ENCODE assay signal across 8 cellular contexts in the genomic region with DNA sequence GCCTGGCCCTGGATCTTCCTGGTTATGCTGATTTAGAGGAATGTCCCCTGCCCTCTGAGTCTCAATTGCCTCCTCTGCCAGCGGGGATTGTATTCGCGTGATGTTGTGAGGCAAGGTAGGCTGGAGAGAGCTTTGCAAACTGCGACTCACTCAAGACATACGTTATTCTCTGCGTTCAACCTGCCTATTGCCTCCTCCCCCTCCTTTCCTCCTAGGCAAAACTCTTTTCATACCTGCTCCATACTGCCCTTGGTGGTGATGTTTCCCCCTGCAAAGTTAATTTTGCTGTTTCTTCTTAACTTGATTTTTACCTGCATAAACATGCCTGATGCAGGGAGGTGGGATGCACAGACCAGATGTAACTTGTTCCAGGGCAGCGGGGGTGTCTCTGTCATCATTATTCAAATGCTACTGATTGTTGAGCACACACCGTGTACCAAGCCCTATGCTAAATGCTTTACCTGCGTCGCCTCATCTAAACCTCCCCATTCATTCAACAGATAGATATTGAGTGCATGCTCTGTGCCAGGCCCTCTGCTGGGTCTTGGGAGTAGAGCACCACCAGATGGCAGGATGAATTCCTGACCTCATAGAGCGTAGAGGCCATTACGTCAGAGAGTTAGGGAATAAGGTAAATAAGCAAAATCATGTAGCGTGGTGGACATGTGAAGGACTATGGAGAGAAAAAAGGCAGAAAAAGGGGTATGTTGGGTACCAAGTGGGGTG. TPM values are rescaled to one million over a fixed set of nuclear protein-coding genes. Genes with fewer than 3 reads are reported as not detected.
DNase-seq lines count a peak whose midpoint lies in the region; ATAC-seq and TF ChIP-seq lines count a peak whose summit lies in the region.

No MANE protein-coding gene starts in this region.

- H3K9me3 ChIP-seq in colonic mucosa (no peaks in the 10 kb centered on the region), osteoblast (ENCODE audit: low read depth, low read length) (no peaks in the 10 kb centered on the region)

- no peak overlapping the region for H3K4me3 ChIP-seq in colonic mucosa
- no peak overlapping the region for H3K4me3 ChIP-seq in osteoblast (ENCODE audit: insufficient read depth, low read length)

- no peaks in the 10 kb centered on the region for H3K79me2 ChIP-seq in osteoblast (ENCODE audit: insufficient read depth, low read length)

- no peak overlapping the region for H3K4me2 ChIP-seq in osteoblast (ENCODE audit: insufficient read depth, low read length)

- H3K4me1 ChIP-seq in colonic mucosa = no peaks in the 10 kb centered on the region
- no peaks in the 10 kb centered on the region for H3K4me1 ChIP-seq in osteoblast (ENCODE audit: insufficient read depth, low read length)

- intact Hi-C loops in colonic mucosa (cut with DNase I) = no loop called here

- peak; percentile 0 for DNase-seq in NCI-H1105 treated with DMSO at 0.1 percent for 48 hours (lab: John Stamatoyannopoulos, UW)
- DNase-seq in NCI-H1105 (lab: John Stamatoyannopoulos, UW) = no peak
- DNase-seq in NCI-H146 treated with DMSO at 0.1 percent for 48 hours (lab: John Stamatoyannopoulos, UW; ENCODE audit: unreplicated experiment) = peak; percentile 1
- peak; percentile 38 for DNase-seq in colonic mucosa
- no peak for DNase-seq in osteoblast (ENCODE audit: insufficient read length, low spot score, missing footprints)
- DNase-seq in pons (ENCODE audit: low spot score) = no peak

- ATAC-seq in GM18519 (IDR thresholded peaks at IDR 0.05; ENCODE audit: low FRiP score, unreplicated experiment) (no peak), HG02678 (IDR thresholded peaks at IDR 0.05; ENCODE audit: unreplicated experiment) (no peak)

- TF ChIP-seq CTCF in colonic mucosa (IDR thresholded peaks at IDR 0.05) (no peak), osteoblast (IDR thresholded peaks at IDR 0.05; ENCODE audit: extremely low read depth, low read depth, low read length) (peak; percentile 29)

- no peaks in the 10 kb centered on the region for H4K20me1 ChIP-seq in osteoblast (ENCODE audit: insufficient read depth, low read length)

- H3K9ac ChIP-seq in colonic mucosa (ENCODE audit: low read depth in 2 of 2, low read length in 2 of 2) = no peak overlapping the region

- H3K27ac ChIP-seq in colonic mucosa = no peak overlapping the region
- no peak overlapping the region for H3K27ac ChIP-seq in osteoblast (ENCODE audit: low read depth, low read length)

- H3K27me3 ChIP-seq in colonic mucosa (no peaks in the 10 kb centered on the region), osteoblast (ENCODE audit: insufficient read depth, low read length) (peaks cover 16% of the 10 kb centered on the region)

- H2AFZ ChIP-seq in osteoblast (ENCODE audit: low read length) = no peak overlapping the region

- H3K36me3 ChIP-seq in colonic mucosa (no peaks in the 10 kb centered on the region), osteoblast (ENCODE audit: insufficient read depth, low read length) (no peaks in the 10 kb centered on the region)

RNA-seq across cellular contexts. Expression of gene SGSM1, which starts 29.0 kb away (rescaled TPM):
- total RNA-seq in colonic mucosa (1 to 10 TPM; 3.3 to 3.9 TPM), osteoblast (not detected in 2 replicates)

Comparison
In these comparisons a context has a peak if more than half of its experiments do, and no peak if none do; other contexts are left out.
1. DNase-seq: peak in NCI-H1105 treated with DMSO at 0.1 percent for 48 hours (single experiment), NCI-H146 treated with DMSO at 0.1 percent for 48 hours (single experiment) and colonic mucosa (single experiment); none in NCI-H1105 (single experiment), osteoblast (single experiment) and pons (single experiment).